ENCODE assay signal across 1 cellular context in the genomic region with DNA sequence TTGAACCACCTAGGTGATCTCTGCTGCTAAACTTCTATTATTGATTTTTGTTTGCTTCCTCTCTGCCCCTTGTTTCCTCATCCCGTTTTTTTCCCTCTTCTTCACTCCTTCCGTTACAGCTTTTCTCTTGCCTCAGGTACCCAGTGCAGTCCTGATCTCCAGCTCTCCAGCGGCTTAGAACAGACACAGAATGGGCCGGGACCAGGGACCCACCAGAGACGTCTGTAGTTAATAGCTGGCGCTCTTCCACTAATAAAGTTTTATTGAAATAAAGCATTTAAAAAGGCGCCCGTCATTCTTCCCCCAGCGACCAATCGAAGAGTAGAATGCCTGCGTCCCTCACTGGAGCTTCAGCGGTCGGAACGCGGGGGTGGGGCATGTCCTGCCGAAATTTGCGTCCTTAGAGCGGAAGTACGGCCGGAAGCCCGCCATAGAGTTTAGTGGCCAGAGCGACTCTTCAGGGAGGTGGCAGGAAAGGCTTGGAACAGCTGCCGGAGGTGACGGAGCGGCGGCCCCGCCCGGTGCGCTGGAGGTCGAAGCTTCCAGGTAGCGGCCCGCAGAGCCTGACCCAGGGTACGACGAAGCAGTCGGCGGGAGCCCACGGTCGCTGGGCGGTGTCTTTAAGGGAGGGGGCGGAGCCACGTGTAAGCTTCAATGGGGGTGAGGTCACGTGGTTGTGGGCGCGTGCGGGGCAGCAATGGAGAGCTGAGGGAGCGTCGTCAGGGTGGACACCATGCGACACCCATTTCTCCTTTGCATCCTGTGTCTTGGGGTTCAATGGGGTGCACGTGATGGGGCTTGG.
TF ChIP-seq lines count a peak whose summit lies in the region.

TSS of gene COPS7A (plus strand) at position 440 of the 802 bp plus-strand sequence. CDS start 611 bp downstream, outside the sequence.

TF ChIP-seq in WTC11, 78 proteins besides CTCF, POLR2A, EP300 and RAD21 (continued from another document and continues in another):
- TF ChIP-seq, protein P1, sequence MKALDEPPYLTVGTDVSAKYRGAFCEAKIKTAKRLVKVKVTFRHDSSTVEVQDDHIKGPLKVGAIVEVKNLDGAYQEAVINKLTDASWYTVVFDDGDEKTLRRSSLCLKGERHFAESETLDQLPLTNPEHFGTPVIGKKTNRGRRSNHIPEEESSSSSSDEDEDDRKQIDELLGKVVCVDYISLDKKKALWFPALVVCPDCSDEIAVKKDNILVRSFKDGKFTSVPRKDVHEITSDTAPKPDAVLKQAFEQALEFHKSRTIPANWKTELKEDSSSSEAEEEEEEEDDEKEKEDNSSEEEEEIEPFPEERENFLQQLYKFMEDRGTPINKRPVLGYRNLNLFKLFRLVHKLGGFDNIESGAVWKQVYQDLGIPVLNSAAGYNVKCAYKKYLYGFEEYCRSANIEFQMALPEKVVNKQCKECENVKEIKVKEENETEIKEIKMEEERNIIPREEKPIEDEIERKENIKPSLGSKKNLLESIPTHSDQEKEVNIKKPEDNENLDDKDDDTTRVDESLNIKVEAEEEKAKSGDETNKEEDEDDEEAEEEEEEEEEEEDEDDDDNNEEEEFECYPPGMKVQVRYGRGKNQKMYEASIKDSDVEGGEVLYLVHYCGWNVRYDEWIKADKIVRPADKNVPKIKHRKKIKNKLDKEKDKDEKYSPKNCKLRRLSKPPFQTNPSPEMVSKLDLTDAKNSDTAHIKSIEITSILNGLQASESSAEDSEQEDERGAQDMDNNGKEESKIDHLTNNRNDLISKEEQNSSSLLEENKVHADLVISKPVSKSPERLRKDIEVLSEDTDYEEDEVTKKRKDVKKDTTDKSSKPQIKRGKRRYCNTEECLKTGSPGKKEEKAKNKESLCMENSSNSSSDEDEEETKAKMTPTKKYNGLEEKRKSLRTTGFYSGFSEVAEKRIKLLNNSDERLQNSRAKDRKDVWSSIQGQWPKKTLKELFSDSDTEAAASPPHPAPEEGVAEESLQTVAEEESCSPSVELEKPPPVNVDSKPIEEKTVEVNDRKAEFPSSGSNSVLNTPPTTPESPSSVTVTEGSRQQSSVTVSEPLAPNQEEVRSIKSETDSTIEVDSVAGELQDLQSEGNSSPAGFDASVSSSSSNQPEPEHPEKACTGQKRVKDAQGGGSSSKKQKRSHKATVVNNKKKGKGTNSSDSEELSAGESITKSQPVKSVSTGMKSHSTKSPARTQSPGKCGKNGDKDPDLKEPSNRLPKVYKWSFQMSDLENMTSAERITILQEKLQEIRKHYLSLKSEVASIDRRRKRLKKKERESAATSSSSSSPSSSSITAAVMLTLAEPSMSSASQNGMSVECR (CRISPR knock-in tag; IDR thresholded peaks at IDR 0.05; ENCODE audit: borderline replicate concordance), result peak; percentile 95
- TF ChIP-seq ATF1 (CRISPR knock-in tag; IDR thresholded peaks at IDR 0.05), result peak; percentile 94
- TF ChIP-seq ZSCAN18 (CRISPR knock-in tag; IDR thresholded peaks at IDR 0.05), result no peak
- peak; percentile 91 for TF ChIP-seq ETV6 (CRISPR knock-in tag; IDR thresholded peaks at IDR 0.05)
- no peak for TF ChIP-seq OVOL2 (CRISPR knock-in tag; IDR thresholded peaks at IDR 0.05; ENCODE audit: borderline replicate concordance)
- TF ChIP-seq, protein P2, sequence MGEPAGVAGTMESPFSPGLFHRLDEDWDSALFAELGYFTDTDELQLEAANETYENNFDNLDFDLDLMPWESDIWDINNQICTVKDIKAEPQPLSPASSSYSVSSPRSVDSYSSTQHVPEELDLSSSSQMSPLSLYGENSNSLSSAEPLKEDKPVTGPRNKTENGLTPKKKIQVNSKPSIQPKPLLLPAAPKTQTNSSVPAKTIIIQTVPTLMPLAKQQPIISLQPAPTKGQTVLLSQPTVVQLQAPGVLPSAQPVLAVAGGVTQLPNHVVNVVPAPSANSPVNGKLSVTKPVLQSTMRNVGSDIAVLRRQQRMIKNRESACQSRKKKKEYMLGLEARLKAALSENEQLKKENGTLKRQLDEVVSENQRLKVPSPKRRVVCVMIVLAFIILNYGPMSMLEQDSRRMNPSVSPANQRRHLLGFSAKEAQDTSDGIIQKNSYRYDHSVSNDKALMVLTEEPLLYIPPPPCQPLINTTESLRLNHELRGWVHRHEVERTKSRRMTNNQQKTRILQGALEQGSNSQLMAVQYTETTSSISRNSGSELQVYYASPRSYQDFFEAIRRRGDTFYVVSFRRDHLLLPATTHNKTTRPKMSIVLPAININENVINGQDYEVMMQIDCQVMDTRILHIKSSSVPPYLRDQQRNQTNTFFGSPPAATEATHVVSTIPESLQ (CRISPR knock-in tag; IDR thresholded peaks at IDR 0.05), result peak; percentile 71; the same call in 1 of the 2 replicates
- peak; percentile 80; the same call in 1 of the 2 replicates for TF ChIP-seq ESRRA (CRISPR knock-in tag; IDR thresholded peaks at IDR 0.05; ENCODE audit: borderline replicate concordance)
- TF ChIP-seq, protein P3, sequence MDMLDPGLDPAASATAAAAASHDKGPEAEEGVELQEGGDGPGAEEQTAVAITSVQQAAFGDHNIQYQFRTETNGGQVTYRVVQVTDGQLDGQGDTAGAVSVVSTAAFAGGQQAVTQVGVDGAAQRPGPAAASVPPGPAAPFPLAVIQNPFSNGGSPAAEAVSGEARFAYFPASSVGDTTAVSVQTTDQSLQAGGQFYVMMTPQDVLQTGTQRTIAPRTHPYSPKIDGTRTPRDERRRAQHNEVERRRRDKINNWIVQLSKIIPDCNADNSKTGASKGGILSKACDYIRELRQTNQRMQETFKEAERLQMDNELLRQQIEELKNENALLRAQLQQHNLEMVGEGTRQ (CRISPR knock-in tag; IDR thresholded peaks at IDR 0.05), result peak; percentile 95
- TF ChIP-seq SP1 (CRISPR knock-in tag; conservative IDR thresholded peaks at IDR 0.05), result peak; percentile 95
- TF ChIP-seq, protein P4, sequence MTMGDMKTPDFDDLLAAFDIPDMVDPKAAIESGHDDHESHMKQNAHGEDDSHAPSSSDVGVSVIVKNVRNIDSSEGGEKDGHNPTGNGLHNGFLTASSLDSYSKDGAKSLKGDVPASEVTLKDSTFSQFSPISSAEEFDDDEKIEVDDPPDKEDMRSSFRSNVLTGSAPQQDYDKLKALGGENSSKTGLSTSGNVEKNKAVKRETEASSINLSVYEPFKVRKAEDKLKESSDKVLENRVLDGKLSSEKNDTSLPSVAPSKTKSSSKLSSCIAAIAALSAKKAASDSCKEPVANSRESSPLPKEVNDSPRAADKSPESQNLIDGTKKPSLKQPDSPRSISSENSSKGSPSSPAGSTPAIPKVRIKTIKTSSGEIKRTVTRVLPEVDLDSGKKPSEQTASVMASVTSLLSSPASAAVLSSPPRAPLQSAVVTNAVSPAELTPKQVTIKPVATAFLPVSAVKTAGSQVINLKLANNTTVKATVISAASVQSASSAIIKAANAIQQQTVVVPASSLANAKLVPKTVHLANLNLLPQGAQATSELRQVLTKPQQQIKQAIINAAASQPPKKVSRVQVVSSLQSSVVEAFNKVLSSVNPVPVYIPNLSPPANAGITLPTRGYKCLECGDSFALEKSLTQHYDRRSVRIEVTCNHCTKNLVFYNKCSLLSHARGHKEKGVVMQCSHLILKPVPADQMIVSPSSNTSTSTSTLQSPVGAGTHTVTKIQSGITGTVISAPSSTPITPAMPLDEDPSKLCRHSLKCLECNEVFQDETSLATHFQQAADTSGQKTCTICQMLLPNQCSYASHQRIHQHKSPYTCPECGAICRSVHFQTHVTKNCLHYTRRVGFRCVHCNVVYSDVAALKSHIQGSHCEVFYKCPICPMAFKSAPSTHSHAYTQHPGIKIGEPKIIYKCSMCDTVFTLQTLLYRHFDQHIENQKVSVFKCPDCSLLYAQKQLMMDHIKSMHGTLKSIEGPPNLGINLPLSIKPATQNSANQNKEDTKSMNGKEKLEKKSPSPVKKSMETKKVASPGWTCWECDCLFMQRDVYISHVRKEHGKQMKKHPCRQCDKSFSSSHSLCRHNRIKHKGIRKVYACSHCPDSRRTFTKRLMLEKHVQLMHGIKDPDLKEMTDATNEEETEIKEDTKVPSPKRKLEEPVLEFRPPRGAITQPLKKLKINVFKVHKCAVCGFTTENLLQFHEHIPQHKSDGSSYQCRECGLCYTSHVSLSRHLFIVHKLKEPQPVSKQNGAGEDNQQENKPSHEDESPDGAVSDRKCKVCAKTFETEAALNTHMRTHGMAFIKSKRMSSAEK (CRISPR knock-in tag; IDR thresholded peaks at IDR 0.05; ENCODE audit: borderline replicate concordance), result no peak
- TF ChIP-seq ATF2 (CRISPR knock-in tag; IDR thresholded peaks at IDR 0.05; ENCODE audit: borderline replicate concordance, low read depth), result peak; percentile 88; the same call in 1 of the 2 replicates
- TF ChIP-seq MYBL2 (CRISPR knock-in tag; IDR thresholded peaks at IDR 0.05), result peak; percentile 95
- TF ChIP-seq ZNF263 (CRISPR knock-in tag; IDR thresholded peaks at IDR 0.05; ENCODE audit: low read depth), result 0 out of 2 replicates have a peak, but pooled peaks have one; percentile 40
- TF ChIP-seq HMGA2 (CRISPR knock-in tag; IDR thresholded peaks at IDR 0.05), result no peak
- TF ChIP-seq STAT6 (CRISPR knock-in tag; conservative IDR thresholded peaks at IDR 0.05; ENCODE audit: low read depth), result no peak
- peak; percentile 89 for TF ChIP-seq RELA (CRISPR knock-in tag; IDR thresholded peaks at IDR 0.05; ENCODE audit: borderline replicate concordance)
- TF ChIP-seq ZNF317 (CRISPR knock-in tag; IDR thresholded peaks at IDR 0.05; ENCODE audit: borderline replicate concordance, low read depth), result peak; percentile 76
- peak; percentile 97 for TF ChIP-seq ZNF281 (CRISPR knock-in tag; IDR thresholded peaks at IDR 0.05)
- TF ChIP-seq ZNF416 (CRISPR knock-in tag; IDR thresholded peaks at IDR 0.05), result no peak
- TF ChIP-seq CREM (CRISPR knock-in tag; IDR thresholded peaks at IDR 0.05), result peak; percentile 94
- peak; percentile 96 for TF ChIP-seq TEAD1 (CRISPR knock-in tag; IDR thresholded peaks at IDR 0.05)
- no peak for TF ChIP-seq ZNF671 (CRISPR knock-in tag; IDR thresholded peaks at IDR 0.05)
- TF ChIP-seq KAT7 (CRISPR knock-in tag; IDR thresholded peaks at IDR 0.05; ENCODE audit: borderline replicate concordance), result no peak
- TF ChIP-seq, protein P5, sequence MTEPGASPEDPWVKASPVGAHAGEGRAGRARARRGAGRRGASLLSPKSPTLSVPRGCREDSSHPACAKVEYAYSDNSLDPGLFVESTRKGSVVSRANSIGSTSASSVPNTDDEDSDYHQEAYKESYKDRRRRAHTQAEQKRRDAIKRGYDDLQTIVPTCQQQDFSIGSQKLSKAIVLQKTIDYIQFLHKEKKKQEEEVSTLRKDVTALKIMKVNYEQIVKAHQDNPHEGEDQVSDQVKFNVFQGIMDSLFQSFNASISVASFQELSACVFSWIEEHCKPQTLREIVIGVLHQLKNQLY (CRISPR knock-in tag; IDR thresholded peaks at IDR 0.05), result 0 out of 2 replicates have a peak, but pooled peaks have one; percentile 80
- peak; percentile 96 for TF ChIP-seq IRF1 (CRISPR knock-in tag; IDR thresholded peaks at IDR 0.05)
- TF ChIP-seq EMX1 (CRISPR knock-in tag; IDR thresholded peaks at IDR 0.05), result no peak
